ENCODE assay signal across 8 cellular contexts in genomic region chr11:64230209-64230984, GRCh38. TPM values are rescaled to one million over a fixed set of nuclear protein-coding genes. Genes with fewer than 3 reads are reported as not detected.
DNase-seq lines count a peak whose midpoint lies in the region; ATAC-seq, FAIRE-seq and TF ChIP-seq lines count a peak whose summit lies in the region.

Gene DNAJC4 (plus strand): TSS chr11:64230548. CDS start chr11:64230855, 307 bp downstream.

- H3K4me1 ChIP-seq in NT2/D1 (ENCODE audit: insufficient read depth, insufficient read length), result peaks cover 35% of the 10 kb centered on the region

- H3K36me3 ChIP-seq in NT2/D1 (ENCODE audit: insufficient read depth, insufficient read length, low read length), result peaks cover 5% of the 10 kb centered on the region

- peak; percentile 46 for ATAC-seq in GM19395 (IDR thresholded peaks at IDR 0.05; ENCODE audit: unreplicated experiment)

- peak within 1 kb of the TSS; percentile 89 for H3K9ac ChIP-seq in NT2/D1 (ENCODE audit: insufficient read length, low read depth)

- H3K4me3 Mint-ChIP-seq in mesothelial cell of epicardium, result peak within 1 kb of the TSS; percentile 83

- no peaks in the 10 kb centered on the region for H3K9me3 Mint-ChIP-seq in mesothelial cell of epicardium

- no peaks in the 10 kb centered on the region for H3K27me3 Mint-ChIP-seq in mesothelial cell of epicardium (ENCODE audit: low read depth)

- H3K4me1 Mint-ChIP-seq in mesothelial cell of epicardium, result peaks cover 28% of the 10 kb centered on the region

- H3K9me3 ChIP-seq in NT2/D1 (ENCODE audit: insufficient read depth, low read length), result no peaks in the 10 kb centered on the region

- H3K27me3 ChIP-seq in NT2/D1 (ENCODE audit: insufficient read depth, insufficient read length), result peaks cover 13% of the 10 kb centered on the region

- H3K36me3 Mint-ChIP-seq in mesothelial cell of epicardium, result no peaks in the 10 kb centered on the region

- TF ChIP-seq CTCF in mesothelial cell of epicardium (IDR thresholded peaks at IDR 0.05; ENCODE audit: unreplicated experiment), result no peak

- peak; percentile 61 for FAIRE-seq in endometrium (lab: Jason Lieb, UNC)

- peak within 1 kb of the TSS; percentile 83 for H3K4me3 ChIP-seq in NT2/D1 (ENCODE audit: insufficient read length, low read depth)

- peak within 1 kb of the TSS; percentile 86 for H3K27ac Mint-ChIP-seq in mesothelial cell of epicardium

- DNase-seq in Ammon's horn (ENCODE audit: low spot score), result peak; percentile 95
- peak in 69 of 76 experiments; percentile 43 to 90 (median 80) for DNase-seq in HUDEP-2 (lab: John Stamatoyannopoulos, UW; ENCODE audit: unreplicated experiment in 76 of 76)
- DNase-seq in NT2/D1 (ENCODE audit: low read depth, low spot score), result peak; percentile 92
- peak; percentile 93 for DNase-seq in activated CD8-positive, alpha-beta memory T cell treated with anti-CD3 and anti-CD28 coated beads, Interleukin-2, amount 50 U/mL, for 48 hours
- peak; percentile 80 to 87 for DNase-seq in mesothelial cell of epicardium (ENCODE audit: low spot score in 2 of 2, unreplicated experiment in 2 of 2)
- DNase-seq in stimulated activated CD8-positive, alpha-beta memory T cell treated with anti-CD3 and anti-CD28 coated beads, Interleukin-15, amount 100 ng/mL, for 24 hours (ENCODE audit: low read depth), result peak; percentile 68

RNA-seq across cellular contexts. Expression of gene DNAJC4, which starts in this region (rescaled TPM):
- total RNA-seq in mesothelial cell of epicardium, result 43.6 to 49.4 TPM (median 45.0 TPM) in 3 replicates

Comparison
In these comparisons a context has a peak if more than half of its experiments do, and no peak if none do; other contexts are left out.
1. Peak in every context shown above with its lines: DNase-seq, ATAC-seq and H3K4me3 ChIP-seq.